In genomic region chr14:23468704-23469126, GRCh38 we compare ENCODE assay signal across 1 cellular context.
TF ChIP-seq lines count a peak whose summit lies in the region.

No MANE protein-coding gene starts in this region.

TF ChIP-seq in HepG2, 621 proteins besides CTCF, POLR2A, EP300 and RAD21 (continued from another document):
- TF ChIP-seq ZNF276 (CRISPR knock-in tag; IDR thresholded peaks at IDR 0.05; ENCODE audit: low read depth) (no peak), ZIK1 (CRISPR knock-in tag; IDR thresholded peaks at IDR 0.05; ENCODE audit: borderline replicate concordance, low read depth) (0 out of 2 replicates have a peak, but pooled peaks have one; percentile 6), ZNF512 (CRISPR knock-in tag; IDR thresholded peaks at IDR 0.05) (peak; percentile 61; the same call in 1 of the 2 replicates), FOXJ3 (CRISPR knock-in tag; IDR thresholded peaks at IDR 0.05; ENCODE audit: borderline replicate concordance) (no peak), HIVEP1 (CRISPR knock-in tag; IDR thresholded peaks at IDR 0.05) (no peak), ZNF580 (CRISPR knock-in tag; IDR thresholded peaks at IDR 0.05; ENCODE audit: borderline replicate concordance, low read depth) (no peak), ZNF329 (CRISPR knock-in tag; IDR thresholded peaks at IDR 0.05; ENCODE audit: low read depth) (no peak), ZBTB42 (CRISPR knock-in tag; IDR thresholded peaks at IDR 0.05) (peak; percentile 65; the same call in 1 of the 2 replicates), ZFP62 (CRISPR knock-in tag; IDR thresholded peaks at IDR 0.05) (0 out of 2 replicates have a peak, but pooled peaks have one; percentile 63), IRX3 (CRISPR knock-in tag; IDR thresholded peaks at IDR 0.05; ENCODE audit: borderline replicate concordance, low read depth) (0 out of 2 replicates have a peak, but pooled peaks have one; percentile 83), AGO1 (IDR thresholded peaks at IDR 0.05; ENCODE audit: low read depth, low read length, poor library complexity, severe bottlenecking) (no peak), HMG20B (CRISPR knock-in tag; conservative IDR thresholded peaks at IDR 0.05) (no peak), RERE (CRISPR knock-in tag; IDR thresholded peaks at IDR 0.05; ENCODE audit: low read depth) (no peak), DZIP1 (CRISPR knock-in tag; IDR thresholded peaks at IDR 0.05) (peak; percentile 77; the same call in 1 of the 2 replicates), ZNF354B (CRISPR knock-in tag; IDR thresholded peaks at IDR 0.05) (0 out of 2 replicates have a peak, but pooled peaks have one; percentile 96), EZH2 (conservative IDR thresholded peaks at IDR 0.05; ENCODE audit: low read depth, low read length) (peak; percentile 49; the same call in 1 of the 2 replicates), SMAD1 (CRISPR knock-in tag; IDR thresholded peaks at IDR 0.05; ENCODE audit: borderline replicate concordance, low read depth) (peak; percentile 15; the same call in 1 of the 2 replicates), ZSCAN9 (CRISPR knock-in tag; IDR thresholded peaks at IDR 0.05; ENCODE audit: borderline replicate concordance) (no peak), EHMT2 (IDR thresholded peaks at IDR 0.05; ENCODE audit: borderline replicate concordance, low read depth, low read length) (no peak), ZNF367 (CRISPR knock-in tag; IDR thresholded peaks at IDR 0.05; ENCODE audit: borderline replicate concordance) (peak; percentile 65; the same call in 1 of the 2 replicates), JUN (CRISPR knock-in tag; IDR thresholded peaks at IDR 0.05) (peak; percentile 46), ZNF264 (CRISPR knock-in tag; IDR thresholded peaks at IDR 0.05) (no peak), MXD4 (CRISPR knock-in tag; IDR thresholded peaks at IDR 0.05) (no peak), MNT (IDR thresholded peaks at IDR 0.05) (no peak), TBX3 (IDR thresholded peaks at IDR 0.05; ENCODE audit: borderline replicate concordance) (no peak), ZNF253 (CRISPR knock-in tag; IDR thresholded peaks at IDR 0.05; ENCODE audit: borderline replicate concordance) (no peak; the same call in 1 of the 2 replicates), SALL1 (CRISPR knock-in tag; IDR thresholded peaks at IDR 0.05) (no peak), HOXA9 (CRISPR knock-in tag; IDR thresholded peaks at IDR 0.05; ENCODE audit: borderline replicate concordance) (peak; percentile 21; the same call in 1 of the 2 replicates), ZFP37 (CRISPR knock-in tag; IDR thresholded peaks at IDR 0.05; ENCODE audit: borderline replicate concordance) (peak; percentile 72; the same call in 1 of the 2 replicates), TARDBP (CRISPR knock-in tag; IDR thresholded peaks at IDR 0.05) (peak; percentile 20; the same call in 1 of the 2 replicates), E2F5 (CRISPR knock-in tag; conservative IDR thresholded peaks at IDR 0.05) (no peak), ZNF33A (CRISPR knock-in tag; IDR thresholded peaks at IDR 0.05; ENCODE audit: borderline replicate concordance) (no peak), ZNF615 (CRISPR knock-in tag; IDR thresholded peaks at IDR 0.05; ENCODE audit: borderline replicate concordance) (0 out of 2 replicates have a peak, but pooled peaks have one; percentile 45), HBP1 (CRISPR knock-in tag; IDR thresholded peaks at IDR 0.05; ENCODE audit: low read depth) (no peak), SALL2 (CRISPR knock-in tag; IDR thresholded peaks at IDR 0.05) (0 out of 2 replicates have a peak, but pooled peaks have one; percentile 26), NR2F1 (CRISPR knock-in tag; IDR thresholded peaks at IDR 0.05) (0 out of 4 replicates have a peak, but pooled peaks of 1 of the 2 experiments have one; percentile 41), ZNF550 (CRISPR knock-in tag; IDR thresholded peaks at IDR 0.05; ENCODE audit: borderline replicate concordance) (peak; percentile 95; the same call in 1 of the 2 replicates), ZNF761 (CRISPR knock-in tag; conservative IDR thresholded peaks at IDR 0.05) (no peak), ZNF282 (IDR thresholded peaks at IDR 0.05; ENCODE audit: partially characterized antibody) (no peak), HCFC1 (IDR thresholded peaks at IDR 0.05; ENCODE audit: low read depth, low read length) (no peak), MBNL3 (CRISPR knock-in tag; conservative IDR thresholded peaks at IDR 0.05) (0 out of 2 replicates have a peak, but pooled peaks have one; percentile 74), BRCA1 (CRISPR knock-in tag; IDR thresholded peaks at IDR 0.05) (0 out of 2 replicates have a peak, but pooled peaks have one; percentile 4), SIX1 (CRISPR knock-in tag; IDR thresholded peaks at IDR 0.05; ENCODE audit: borderline replicate concordance) (no peak), ZNF781 (CRISPR knock-in tag; IDR thresholded peaks at IDR 0.05; ENCODE audit: borderline replicate concordance, not compliant biosample characterization) (no peak), DMAP1 (CRISPR knock-in tag; IDR thresholded peaks at IDR 0.05) (no peak), RFX3 (CRISPR knock-in tag; IDR thresholded peaks at IDR 0.05) (peak; percentile 12; the same call in 1 of the 2 replicates), SOX13 (IDR thresholded peaks at IDR 0.05) (no peak), SOX13 (CRISPR knock-in tag; conservative IDR thresholded peaks at IDR 0.05 in 1 of 2, IDR thresholded peaks at IDR 0.05 in 1 of 2) (peak in 1 of 2 experiments; percentile 93; a peak in 1 of 4 replicates)
